Comparison of ENCODE assay signal across 9 cellular contexts in genomic region chr9:114906922-114907571, GRCh38. TPM values are rescaled to one million over a fixed set of nuclear protein-coding genes. Genes with fewer than 3 reads are reported as not detected.
DNase-seq lines count a peak whose midpoint lies in the region; ATAC-seq, FAIRE-seq and TF ChIP-seq lines count a peak whose summit lies in the region.
"Had no signal": no experiment of that assay in that cellular context is flagged by ENCODE, and none has a peak within 500 bp of the region (broad histone marks: within the 10 kb centered on the region; RNA-seq: fewer than 3 reads in every experiment).

No MANE protein-coding gene starts in this region.

- peaks cover 54% of the 10 kb centered on the region for H3K4me1 Mint-ChIP-seq in activated naive CD8-positive, alpha-beta T cell (ENCODE audit: low read depth)

- H3K9me1 ChIP-seq in keratinocyte (ENCODE audit: control insufficient read depth, extremely low read depth, insufficient read depth, low read length), result no peaks in the 10 kb centered on the region

- H3K36me3 ChIP-seq in GM06990 (ENCODE audit: control insufficient read depth, insufficient read depth, low read length) (no peaks in the 10 kb centered on the region), keratinocyte (ENCODE audit: control insufficient read depth in 2 of 2, extremely low read depth in 1 of 2, insufficient read depth in 2 of 2, low read length in 2 of 2) (no peaks in the 10 kb centered on the region)

- peak; percentile 43 for FAIRE-seq in keratinocyte (lab: Jason Lieb, UNC)
- FAIRE-seq: islet of Langerhans had no signal

- H3K27me3 ChIP-seq in GM06990 (replicated peaks; ENCODE audit: control insufficient read depth, insufficient read depth, low read length) (no peaks in the 10 kb centered on the region; the same call in 1 of the 2 replicates), keratinocyte (ENCODE audit: control insufficient read depth, extremely low read depth, insufficient read depth, low read length) (no peaks in the 10 kb centered on the region)

- no peaks in the 10 kb centered on the region for H4K20me1 ChIP-seq in keratinocyte (ENCODE audit: control insufficient read depth, extremely low read depth, insufficient read depth, low read length)

- dilution Hi-C loops in keratinocyte (cut with MboI; ENCODE audit: extremely low pct_ligation_motif_present, low sequenced_read_pairs), result no loop called here

- no peaks in the 10 kb centered on the region for H3K79me2 ChIP-seq in keratinocyte (ENCODE audit: control insufficient read depth, insufficient read depth, low read length)

- peak overlapping the region; percentile 99 for H3K27ac Mint-ChIP-seq in activated naive CD8-positive, alpha-beta T cell

- H2AFZ ChIP-seq in keratinocyte (ENCODE audit: control insufficient read depth, low read length), result no peak overlapping the region

- ATAC-seq in GM19351 (IDR thresholded peaks at IDR 0.05; ENCODE audit: unreplicated experiment) (no peak), GM18519 (IDR thresholded peaks at IDR 0.05; ENCODE audit: low FRiP score, unreplicated experiment) (no peak)

- TF ChIP-seq CTCF in AG09319 (IDR thresholded peaks at IDR 0.05; ENCODE audit: low read depth, low read length), result peak; percentile 78
- TF ChIP-seq CTCF in GM06990 (IDR thresholded peaks at IDR 0.05; ENCODE audit: insufficient read depth, low read length, poor library complexity, severe bottlenecking), result peak; percentile 59
- peak; percentile 64 to 74 (median 71) for TF ChIP-seq CTCF in keratinocyte (optimal IDR thresholded peaks at IDR 0.05 in 1 of 3, IDR thresholded peaks at IDR 0.05 in 1 of 3, conservative IDR thresholded peaks at IDR 0.05 in 1 of 3; ENCODE audit: extremely low read depth in 1 of 3, insufficient read depth in 2 of 3, low read length in 3 of 3)

- no peaks in the 10 kb centered on the region for H3K9me3 ChIP-seq in keratinocyte (ENCODE audit: control insufficient read depth, low read depth, low read length)

- peaks cover 26% of the 10 kb centered on the region for H3K36me3 Mint-ChIP-seq in activated naive CD8-positive, alpha-beta T cell

- no peak overlapping the region for H3K27ac ChIP-seq in keratinocyte (ENCODE audit: control insufficient read depth, insufficient read depth, low read length)

- DNase-seq in AG09319 (ENCODE audit: extremely low read depth, low read depth) (no peak), GM06990 (ENCODE audit: extremely low read depth, insufficient read length) (no peak), NCI-H2171 treated with DMSO at 0.1 percent for 48 hours (lab: John Stamatoyannopoulos, UW) (peak; percentile 58), keratinocyte (ENCODE audit: low read depth, low spot score) (no peak), ureter (ENCODE audit: low spot score) (peak; percentile 47)

- H3K4me2 ChIP-seq in keratinocyte (ENCODE audit: control insufficient read depth, extremely low read depth, insufficient read depth, low read depth, low read length), result no peak overlapping the region

- no peaks in the 10 kb centered on the region for H3K27me3 Mint-ChIP-seq in activated naive CD8-positive, alpha-beta T cell

- H3K4me1 ChIP-seq in keratinocyte (ENCODE audit: control insufficient read depth, extremely low read depth, insufficient read depth, low read length), result peaks cover 25% of the 10 kb centered on the region

- H3K4me3 Mint-ChIP-seq in activated naive CD8-positive, alpha-beta T cell, result peak overlapping the region; percentile 17

- no peak overlapping the region for H3K9ac ChIP-seq in keratinocyte (ENCODE audit: control insufficient read depth, extremely low read depth, insufficient read depth, low read length)

- no peaks in the 10 kb centered on the region for H3K9me3 Mint-ChIP-seq in activated naive CD8-positive, alpha-beta T cell (ENCODE audit: low read depth)

- H3K4me3 ChIP-seq in GM06990 (replicated peaks; ENCODE audit: low read depth, low read length), result no peak overlapping the region
- H3K4me3 ChIP-seq in keratinocyte (ENCODE audit: control insufficient read depth in 2 of 3, extremely low read depth in 1 of 3, insufficient read depth in 2 of 3, low read depth in 1 of 3, low read length in 3 of 3), result no peak overlapping the region

RNA-seq across cellular contexts. Expression of gene TNFSF8, which starts 23.3 kb away (rescaled TPM):
- not detected in 3 replicates for polyA plus RNA-seq in keratinocyte
- polyA plus RNA-seq in keratinocyte (2011; ENCODE audit: low read depth), result not detected
- polyA plus RNA-seq in keratinocyte (2011; cell fraction: cytosol; rRNA removed), result not detected in 2 replicates
- polyA plus RNA-seq in keratinocyte (2011; cell fraction: nucleus; rRNA removed), result not detected in 2 replicates
- not detected in 2 replicates for polyA plus RNA-seq in keratinocyte (2012; ENCODE audit: low replicate concordance)
- polyA minus RNA-seq in keratinocyte, result not detected in 3 replicates
- polyA minus RNA-seq in keratinocyte (2011; cell fraction: cytosol; rRNA and poly(A)+ RNA removed), result not detected
- polyA minus RNA-seq in keratinocyte (2011; cell fraction: nucleus; rRNA and poly(A)+ RNA removed), result not detected in 2 replicates
- 1.5 TPM for total RNA-seq in ureter

Comparison
In these comparisons a context has a peak if more than half of its experiments do, and no peak if none do; other contexts are left out.
1. DNase-seq: peak in NCI-H2171 treated with DMSO at 0.1 percent for 48 hours (single experiment) and ureter (single experiment); none in AG09319 (single experiment), GM06990 (single experiment) and keratinocyte (single experiment).
2. Peak in every context shown above with its lines, with median percentiles within 50 percentile points of each other: CTCF ChIP-seq.